Comparison of ENCODE assay signal across 1 cellular context in the genomic region with DNA sequence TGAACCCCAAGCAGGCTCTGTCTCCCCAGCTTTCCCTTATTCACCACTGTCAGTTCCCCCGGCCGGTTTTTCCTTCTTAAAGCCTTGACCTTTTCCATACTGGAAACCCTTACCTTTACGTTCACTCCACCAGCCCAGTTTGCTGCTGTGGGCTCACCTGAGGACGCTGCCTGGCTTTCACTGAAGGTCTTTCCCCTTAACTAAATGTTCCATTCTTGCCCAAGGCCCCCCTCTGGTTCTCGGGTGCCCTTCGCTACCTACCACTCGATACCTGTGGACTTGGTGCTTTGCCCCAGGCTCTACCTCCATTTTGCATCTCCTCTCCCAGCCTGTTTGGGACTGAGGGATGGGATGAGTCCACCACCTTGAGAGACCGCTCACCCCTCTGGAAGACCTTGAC.
TF ChIP-seq lines count a peak whose summit lies in the region.

No MANE protein-coding gene starts in this region.

TF ChIP-seq in GM23338, 12 proteins besides CTCF, POLR2A, EP300 and RAD21 (continued from another document):
- TF ChIP-seq, protein P1, sequence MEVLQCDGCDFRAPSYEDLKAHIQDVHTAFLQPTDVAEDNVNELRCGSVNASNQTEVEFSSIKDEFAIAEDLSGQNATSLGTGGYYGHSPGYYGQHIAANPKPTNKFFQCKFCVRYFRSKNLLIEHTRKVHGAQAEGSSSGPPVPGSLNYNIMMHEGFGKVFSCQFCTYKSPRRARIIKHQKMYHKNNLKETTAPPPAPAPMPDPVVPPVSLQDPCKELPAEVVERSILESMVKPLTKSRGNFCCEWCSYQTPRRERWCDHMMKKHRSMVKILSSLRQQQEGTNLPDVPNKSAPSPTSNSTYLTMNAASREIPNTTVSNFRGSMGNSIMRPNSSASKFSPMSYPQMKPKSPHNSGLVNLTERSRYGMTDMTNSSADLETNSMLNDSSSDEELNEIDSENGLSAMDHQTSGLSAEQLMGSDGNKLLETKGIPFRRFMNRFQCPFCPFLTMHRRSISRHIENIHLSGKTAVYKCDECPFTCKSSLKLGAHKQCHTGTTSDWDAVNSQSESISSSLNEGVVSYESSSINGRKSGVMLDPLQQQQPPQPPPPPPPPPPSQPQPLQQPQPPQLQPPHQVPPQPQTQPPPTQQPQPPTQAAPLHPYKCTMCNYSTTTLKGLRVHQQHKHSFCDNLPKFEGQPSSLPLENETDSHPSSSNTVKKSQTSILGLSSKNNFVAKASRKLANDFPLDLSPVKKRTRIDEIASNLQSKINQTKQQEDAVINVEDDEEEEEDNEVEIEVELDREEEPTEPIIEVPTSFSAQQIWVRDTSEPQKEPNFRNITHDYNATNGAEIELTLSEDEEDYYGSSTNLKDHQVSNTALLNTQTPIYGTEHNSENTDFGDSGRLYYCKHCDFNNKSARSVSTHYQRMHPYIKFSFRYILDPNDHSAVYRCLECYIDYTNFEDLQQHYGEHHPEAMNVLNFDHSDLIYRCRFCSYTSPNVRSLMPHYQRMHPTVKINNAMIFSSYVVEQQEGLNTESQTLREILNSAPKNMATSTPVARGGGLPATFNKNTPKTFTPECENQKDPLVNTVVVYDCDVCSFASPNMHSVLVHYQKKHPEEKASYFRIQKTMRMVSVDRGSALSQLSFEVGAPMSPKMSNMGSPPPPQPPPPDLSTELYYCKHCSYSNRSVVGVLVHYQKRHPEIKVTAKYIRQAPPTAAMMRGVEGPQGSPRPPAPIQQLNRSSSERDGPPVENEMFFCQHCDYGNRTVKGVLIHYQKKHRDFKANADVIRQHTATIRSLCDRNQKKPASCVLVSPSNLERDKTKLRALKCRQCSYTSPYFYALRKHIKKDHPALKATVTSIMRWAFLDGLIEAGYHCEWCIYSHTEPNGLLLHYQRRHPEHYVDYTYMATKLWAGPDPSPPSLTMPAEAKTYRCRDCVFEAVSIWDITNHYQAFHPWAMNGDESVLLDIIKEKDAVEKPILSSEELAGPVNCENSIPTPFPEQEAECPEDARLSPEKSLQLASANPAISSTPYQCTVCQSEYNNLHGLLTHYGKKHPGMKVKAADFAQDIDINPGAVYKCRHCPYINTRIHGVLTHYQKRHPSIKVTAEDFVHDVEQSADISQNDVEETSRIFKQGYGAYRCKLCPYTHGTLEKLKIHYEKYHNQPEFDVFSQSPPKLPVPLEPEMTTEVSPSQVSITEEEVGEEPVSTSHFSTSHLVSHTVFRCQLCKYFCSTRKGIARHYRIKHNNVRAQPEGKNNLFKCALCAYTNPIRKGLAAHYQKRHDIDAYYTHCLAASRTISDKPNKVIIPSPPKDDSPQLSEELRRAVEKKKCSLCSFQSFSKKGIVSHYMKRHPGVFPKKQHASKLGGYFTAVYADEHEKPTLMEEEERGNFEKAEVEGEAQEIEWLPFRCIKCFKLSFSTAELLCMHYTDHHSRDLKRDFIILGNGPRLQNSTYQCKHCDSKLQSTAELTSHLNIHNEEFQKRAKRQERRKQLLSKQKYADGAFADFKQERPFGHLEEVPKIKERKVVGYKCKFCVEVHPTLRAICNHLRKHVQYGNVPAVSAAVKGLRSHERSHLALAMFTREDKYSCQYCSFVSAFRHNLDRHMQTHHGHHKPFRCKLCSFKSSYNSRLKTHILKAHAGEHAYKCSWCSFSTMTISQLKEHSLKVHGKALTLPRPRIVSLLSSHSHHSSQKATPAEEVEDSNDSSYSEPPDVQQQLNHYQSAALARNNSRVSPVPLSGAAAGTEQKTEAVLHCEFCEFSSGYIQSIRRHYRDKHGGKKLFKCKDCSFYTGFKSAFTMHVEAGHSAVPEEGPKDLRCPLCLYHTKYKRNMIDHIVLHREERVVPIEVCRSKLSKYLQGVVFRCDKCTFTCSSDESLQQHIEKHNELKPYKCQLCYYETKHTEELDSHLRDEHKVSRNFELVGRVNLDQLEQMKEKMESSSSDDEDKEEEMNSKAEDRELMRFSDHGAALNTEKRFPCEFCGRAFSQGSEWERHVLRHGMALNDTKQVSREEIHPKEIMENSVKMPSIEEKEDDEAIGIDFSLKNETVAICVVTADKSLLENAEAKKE (CRISPR knock-in tag; IDR thresholded peaks at IDR 0.05) = no peak
- TF ChIP-seq CREB1 (CRISPR knock-in tag; IDR thresholded peaks at IDR 0.05; ENCODE audit: low read depth) (no peak), ZNF331 (CRISPR knock-in tag; IDR thresholded peaks at IDR 0.05; ENCODE audit: low read depth) (no peak), ZNF114 (CRISPR knock-in tag; IDR thresholded peaks at IDR 0.05) (no peak), STAT1 (IDR thresholded peaks at IDR 0.05; ENCODE audit: unreplicated experiment) (no peak), POLR2AphosphoS5 (IDR thresholded peaks at IDR 0.05; ENCODE audit: low read depth) (no peak), JUNB (IDR thresholded peaks at IDR 0.05; ENCODE audit: unreplicated experiment) (no peak)
- TF ChIP-seq, protein P2, sequence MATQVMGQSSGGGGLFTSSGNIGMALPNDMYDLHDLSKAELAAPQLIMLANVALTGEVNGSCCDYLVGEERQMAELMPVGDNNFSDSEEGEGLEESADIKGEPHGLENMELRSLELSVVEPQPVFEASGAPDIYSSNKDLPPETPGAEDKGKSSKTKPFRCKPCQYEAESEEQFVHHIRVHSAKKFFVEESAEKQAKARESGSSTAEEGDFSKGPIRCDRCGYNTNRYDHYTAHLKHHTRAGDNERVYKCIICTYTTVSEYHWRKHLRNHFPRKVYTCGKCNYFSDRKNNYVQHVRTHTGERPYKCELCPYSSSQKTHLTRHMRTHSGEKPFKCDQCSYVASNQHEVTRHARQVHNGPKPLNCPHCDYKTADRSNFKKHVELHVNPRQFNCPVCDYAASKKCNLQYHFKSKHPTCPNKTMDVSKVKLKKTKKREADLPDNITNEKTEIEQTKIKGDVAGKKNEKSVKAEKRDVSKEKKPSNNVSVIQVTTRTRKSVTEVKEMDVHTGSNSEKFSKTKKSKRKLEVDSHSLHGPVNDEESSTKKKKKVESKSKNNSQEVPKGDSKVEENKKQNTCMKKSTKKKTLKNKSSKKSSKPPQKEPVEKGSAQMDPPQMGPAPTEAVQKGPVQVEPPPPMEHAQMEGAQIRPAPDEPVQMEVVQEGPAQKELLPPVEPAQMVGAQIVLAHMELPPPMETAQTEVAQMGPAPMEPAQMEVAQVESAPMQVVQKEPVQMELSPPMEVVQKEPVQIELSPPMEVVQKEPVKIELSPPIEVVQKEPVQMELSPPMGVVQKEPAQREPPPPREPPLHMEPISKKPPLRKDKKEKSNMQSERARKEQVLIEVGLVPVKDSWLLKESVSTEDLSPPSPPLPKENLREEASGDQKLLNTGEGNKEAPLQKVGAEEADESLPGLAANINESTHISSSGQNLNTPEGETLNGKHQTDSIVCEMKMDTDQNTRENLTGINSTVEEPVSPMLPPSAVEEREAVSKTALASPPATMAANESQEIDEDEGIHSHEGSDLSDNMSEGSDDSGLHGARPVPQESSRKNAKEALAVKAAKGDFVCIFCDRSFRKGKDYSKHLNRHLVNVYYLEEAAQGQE (IDR thresholded peaks at IDR 0.05; ENCODE audit: unreplicated experiment) = no peak
- TF ChIP-seq, protein P3, sequence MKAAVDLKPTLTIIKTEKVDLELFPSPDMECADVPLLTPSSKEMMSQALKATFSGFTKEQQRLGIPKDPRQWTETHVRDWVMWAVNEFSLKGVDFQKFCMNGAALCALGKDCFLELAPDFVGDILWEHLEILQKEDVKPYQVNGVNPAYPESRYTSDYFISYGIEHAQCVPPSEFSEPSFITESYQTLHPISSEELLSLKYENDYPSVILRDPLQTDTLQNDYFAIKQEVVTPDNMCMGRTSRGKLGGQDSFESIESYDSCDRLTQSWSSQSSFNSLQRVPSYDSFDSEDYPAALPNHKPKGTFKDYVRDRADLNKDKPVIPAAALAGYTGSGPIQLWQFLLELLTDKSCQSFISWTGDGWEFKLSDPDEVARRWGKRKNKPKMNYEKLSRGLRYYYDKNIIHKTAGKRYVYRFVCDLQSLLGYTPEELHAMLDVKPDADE (IDR thresholded peaks at IDR 0.05) = no peak
